ENCODE assay signal across 9 cellular contexts in the genomic region with DNA sequence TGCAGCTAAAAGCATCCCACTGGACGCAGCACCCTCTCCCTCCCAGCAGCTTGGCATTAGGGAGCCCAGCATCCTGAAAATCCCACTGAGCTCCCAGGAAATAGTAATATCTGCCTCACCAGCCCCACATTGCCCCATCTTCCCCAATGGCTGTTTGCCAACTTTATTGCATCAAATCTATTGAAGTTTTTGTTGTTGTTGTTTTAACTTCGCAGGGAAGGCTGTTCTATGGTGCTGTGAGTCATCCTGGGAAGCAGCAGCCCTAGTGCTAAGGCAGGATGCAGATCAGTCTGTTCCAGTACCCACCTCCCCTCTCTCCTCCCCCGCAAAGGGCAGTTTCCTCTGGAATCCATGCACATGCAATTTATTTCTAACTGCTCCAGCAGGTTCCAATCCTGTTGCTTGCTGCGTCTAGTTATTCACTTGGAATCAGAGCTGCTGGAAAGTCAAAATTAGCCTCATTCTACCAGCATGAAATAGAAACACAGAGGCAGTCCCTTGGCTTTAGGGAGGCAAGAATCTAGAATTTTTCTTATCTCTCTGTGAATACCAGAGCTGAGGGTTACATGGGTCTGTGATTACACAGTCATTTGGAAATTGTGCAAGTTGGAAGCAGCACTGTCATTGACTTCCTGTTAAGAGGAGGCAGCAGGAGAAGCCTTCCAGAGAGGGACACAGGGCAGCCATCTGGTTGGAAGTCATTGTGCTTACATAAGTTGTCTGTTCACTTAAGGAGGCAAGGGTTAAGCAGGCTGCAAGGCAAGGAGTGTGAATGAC.
A peak's percentile ranks its signal among the peaks of the same experiment; 100 is the strongest.
DNase-seq lines count a peak whose midpoint lies in the region; ATAC-seq, FAIRE-seq and TF ChIP-seq lines count a peak whose summit lies in the region.
"Had no signal": no experiment of that assay in that cellular context is flagged by ENCODE, and none has a peak within 500 bp of the region (broad histone marks: within the 10 kb centered on the region; RNA-seq: fewer than 3 reads in every experiment).

No MANE protein-coding gene starts in this region.

- 26 to 39% (median 36%) methylated on average over 4 of the region's 4 CpGs for WGBS in spleen, 5 donors

- no peaks in the 10 kb centered on the region for H3K79me2 ChIP-seq in osteoblast (ENCODE audit: insufficient read depth, low read length)

- no peak for ATAC-seq in GM21825 (IDR thresholded peaks at IDR 0.05; ENCODE audit: unreplicated experiment)

- H3K4me3 ChIP-seq in fibroblast of the aortic adventitia (ENCODE audit: low read depth, low read length): no peak overlapping the region
- no peak overlapping the region for H3K4me3 ChIP-seq in osteoblast (ENCODE audit: insufficient read depth, low read length)
- H3K4me3 ChIP-seq in spleen: no peak overlapping the region
- H3K4me3 ChIP-seq in HAP-1: no peak overlapping the region
- H3K4me3 ChIP-seq: SK-N-MC had no signal

- TF ChIP-seq CTCF in fibroblast of the aortic adventitia (IDR thresholded peaks at IDR 0.05; ENCODE audit: insufficient read depth, low read length): no peak
- TF ChIP-seq CTCF in osteoblast (IDR thresholded peaks at IDR 0.05; ENCODE audit: extremely low read depth, low read depth, low read length): no peak
- no peak for TF ChIP-seq CTCF in spleen (IDR thresholded peaks at IDR 0.05 in 8 of 11, conservative IDR thresholded peaks at IDR 0.05 in 3 of 11)

- H3K27me3 ChIP-seq in osteoblast (ENCODE audit: insufficient read depth, low read length) (peaks cover 9% of the 10 kb centered on the region), spleen (replicated peaks in 1 of 7) (peaks cover 0 to 7% (median 0%) of the 10 kb centered on the region in 7 donors), HAP-1 (ENCODE audit: low read depth) (peaks cover 6% of the 10 kb centered on the region; the same call in 1 of the 2 replicates)

- peak; percentile 54 for DNase-seq in G401 (ENCODE audit: low spot score)
- peak; percentile 65 for DNase-seq in RCC 7860 (ENCODE audit: low spot score)
- peak; percentile 63 for DNase-seq in fibroblast of the aortic adventitia (ENCODE audit: low read depth)
- no peak for DNase-seq in osteoblast (ENCODE audit: insufficient read length, low spot score, missing footprints)
- no peak for DNase-seq in D341Med (ENCODE audit: low spot score)
- DNase-seq in spleen: no peak
- no peak for DNase-seq in HAP-1 (ENCODE audit: low spot score in 2 of 2)

- no peak for FAIRE-seq in RCC 7860 (lab: Jason Lieb, UNC)

- H3K9me3 ChIP-seq in osteoblast (ENCODE audit: low read depth, low read length): no peaks in the 10 kb centered on the region
- H3K9me3 ChIP-seq in spleen: peaks cover 0 to 1% (median 0%) of the 10 kb centered on the region in 8 donors
- no peaks in the 10 kb centered on the region for H3K9me3 ChIP-seq in HAP-1

- peaks cover 11% of the 10 kb centered on the region for H3K4me1 ChIP-seq in osteoblast (ENCODE audit: insufficient read depth, low read length)
- peaks cover 0 to 17% (median 10%) of the 10 kb centered on the region in 6 donors for H3K4me1 ChIP-seq in spleen
- no peaks in the 10 kb centered on the region for H3K4me1 ChIP-seq in HAP-1

- H3K27ac ChIP-seq in osteoblast (ENCODE audit: low read depth, low read length) (no peak overlapping the region), spleen (peak overlapping the region in 4 of 8 donors; percentile 27 to 53 (median 37))
- H3K27ac ChIP-seq: SK-N-MC had no signal

- no peaks in the 10 kb centered on the region for H4K20me1 ChIP-seq in osteoblast (ENCODE audit: insufficient read depth, low read length)

- H3K36me3 ChIP-seq in osteoblast (ENCODE audit: insufficient read depth, low read length) (no peaks in the 10 kb centered on the region), spleen (no peaks in the 10 kb centered on the region), HAP-1 (replicated peaks) (no peaks in the 10 kb centered on the region)

- H2AFZ ChIP-seq in osteoblast (ENCODE audit: low read length): no peak overlapping the region

- intact Hi-C loops in spleen (cut with DNase I; ENCODE audit: low total_unique reads): no loop called here

- peak overlapping the region; percentile 12 for H3K4me2 ChIP-seq in osteoblast (ENCODE audit: insufficient read depth, low read length)

- no peak for TF ChIP-seq POLR2A in spleen (IDR thresholded peaks at IDR 0.05)

- in situ Hi-C loops in G401 (cut with HindIII; ENCODE audit: low sequenced_read_pairs): no loop called here
- in situ Hi-C loops in HAP-1 (cut with MboI; ENCODE audit: low sequenced_read_pairs): no loop called here

Comparison
In these comparisons a context has a peak if more than half of its experiments do, and no peak if none do; other contexts are left out.
1. DNase-seq: peak in G401 (single experiment), RCC 7860 (single experiment) and fibroblast of the aortic adventitia (single experiment); none in osteoblast (single experiment), D341Med (single experiment), spleen (single experiment) and HAP-1 (0 of 2).